ENCODE assay signal across 8 cellular contexts in the genomic region with DNA sequence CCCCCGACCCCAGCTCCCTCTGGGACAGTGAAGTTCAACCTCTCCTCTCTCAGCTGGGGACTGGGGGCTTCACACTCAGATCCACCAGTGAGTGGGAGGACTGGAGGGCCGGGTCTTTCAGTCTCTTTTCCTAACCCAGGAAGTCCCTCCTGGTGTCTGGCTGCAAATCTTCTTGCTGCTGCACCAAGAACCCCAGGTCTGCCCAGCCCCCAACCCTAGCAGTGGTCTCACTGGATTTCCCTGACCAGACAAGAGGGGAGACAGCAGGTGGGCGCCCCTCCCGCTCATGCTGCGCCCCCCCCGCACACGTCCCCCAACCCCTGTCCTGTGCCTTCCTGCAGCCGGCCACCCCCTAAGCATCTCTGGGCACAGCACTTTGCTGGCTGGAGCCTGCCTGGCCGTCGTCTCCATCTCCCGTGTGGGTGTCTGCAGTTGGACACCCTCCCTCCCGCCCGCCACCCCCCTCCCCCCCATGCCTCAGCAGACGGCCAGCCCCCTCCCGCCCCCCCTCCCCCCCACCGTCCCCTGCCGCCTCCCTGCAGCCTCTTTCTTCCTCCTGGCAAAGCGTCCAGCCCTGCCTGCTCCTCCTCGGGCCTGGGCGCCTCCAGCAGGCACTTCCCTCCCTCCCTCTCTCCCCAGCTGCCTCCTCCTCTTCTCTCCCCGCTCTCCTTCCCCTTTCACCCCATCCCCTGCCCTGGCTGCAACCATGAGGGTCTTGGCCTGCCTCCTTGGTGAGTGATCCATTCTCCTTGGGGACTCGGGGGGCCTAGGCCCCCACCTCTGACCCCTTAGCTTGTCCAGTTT. TPM values are rescaled to one million over a fixed set of nuclear protein-coding genes. Genes with fewer than 3 reads are reported as not detected.
DNase-seq lines count a peak whose midpoint lies in the region; ATAC-seq and TF ChIP-seq lines count a peak whose summit lies in the region.

A gene (plus strand): TSS at position 553 of the 804 bp plus-strand sequence. CDS start 154 bp downstream, at position 707.

- H3K4me1 ChIP-seq in ectodermal cell (ENCODE audit: control insufficient read depth, insufficient read depth, low read length), result peaks cover 35% of the 10 kb centered on the region

- no peaks in the 10 kb centered on the region for H3K36me3 Mint-ChIP-seq in naive B cell

- no peak for TF ChIP-seq CTCF in BJ (IDR thresholded peaks at IDR 0.05; ENCODE audit: insufficient read depth, low read depth, low read length)

- no peak for DNase-seq in BJ (ENCODE audit: low read depth)
- peak; percentile 14 for DNase-seq in MV-4-11 (lab: John Stamatoyannopoulos, UW)
- DNase-seq in naive B cell, result no peak
- no peak for DNase-seq in effector CD4-positive, alpha-beta T cell
- DNase-seq in NCI-H1105 (lab: John Stamatoyannopoulos, UW), result no peak

- H3K9me3 Mint-ChIP-seq in naive B cell, result no peaks in the 10 kb centered on the region

- H3K9me3 ChIP-seq in ectodermal cell (ENCODE audit: control insufficient read depth, low read length), result no peaks in the 10 kb centered on the region

- H3K27me3 ChIP-seq in BJ (ENCODE audit: control insufficient read depth, insufficient read depth, low read length) (no peaks in the 10 kb centered on the region), ectodermal cell (ENCODE audit: control insufficient read depth, insufficient read depth, low read length, poor library complexity, severe bottlenecking) (no peaks in the 10 kb centered on the region)

- ATAC-seq in naive B cell (ENCODE audit: low read depth in 2 of 2) (no peak), GM19324 (IDR thresholded peaks at IDR 0.05; ENCODE audit: low FRiP score, unreplicated experiment) (no peak), HG03439 (IDR thresholded peaks at IDR 0.05; ENCODE audit: unreplicated experiment) (no peak)

- H3K4me3 ChIP-seq in BJ (ENCODE audit: low read depth, low read length) (peak within 1 kb of the TSS; percentile 39), ectodermal cell (ENCODE audit: insufficient read depth, low read depth, low read length) (peak within 1 kb of the TSS; percentile 0)

- peak within 1 kb of the TSS in 5 of 8 donors; percentile 29 to 74 (median 61) for H3K4me3 Mint-ChIP-seq in naive B cell

- peaks cover 0 to 19% (median 18%) of the 10 kb centered on the region in 3 donors for H3K27me3 Mint-ChIP-seq in naive B cell

- H3K4me1 Mint-ChIP-seq in naive B cell, result peaks cover 10 to 18% (median 15%) of the 10 kb centered on the region in 3 donors

- H3K27ac ChIP-seq in ectodermal cell (ENCODE audit: insufficient read depth, low read depth, low read length, poor library complexity, severe bottlenecking), result peak within 1 kb of the TSS; percentile 40

- H3K36me3 ChIP-seq in BJ (ENCODE audit: control insufficient read depth, insufficient read depth, low read length) (peaks cover 3% of the 10 kb centered on the region; the same call in 1 of the 2 replicates), ectodermal cell (ENCODE audit: control insufficient read depth, insufficient read depth, low read length) (peaks cover under 1% of the 10 kb centered on the region)

- H3K27ac Mint-ChIP-seq in naive B cell, result peak within 1 kb of the TSS in 5 of 6 donors; percentile 69 to 89 (median 86)

- WGBS in ectodermal cell, 2 experiments, result 4 to 8% methylated on average over 15 to 17 of the region's 22 CpGs

- POLR2A ChIA-PET in BJ (lab: Charles Lee), result interaction anchor here (0.6 to 1.8 kb wide), 3 partner anchors 11 to 111 kb away, joined by 5 read pairs; a partner anchor contains a TSS

- CTCF ChIA-PET in BJ (lab: Yijun Ruan, JAX), result interaction anchor here (0.5 to 10.9 kb wide), 7 partner anchors 10 to 345 kb away, joined by 3 to 106 read pairs (median 4); a partner anchor contains a TSS

RNA-seq across cellular contexts. Expression of the gene that starts here (rescaled TPM):
- polyA plus RNA-seq in BJ (2011; rRNA removed) (5.5 and 8.2 TPM in 2 replicates), naive B cell (ENCODE audit: low read depth in 6 of 6) (under 1 TPM in 4 of 6 donors, not detected in 2; 0.05 to 0.11 (median 0.09) TPM)
- 11.0 and 37.8 TPM in 2 replicates for polyA minus RNA-seq in BJ (2011; rRNA and poly(A)+ RNA removed)
- polyA plus RNA-seq in ectodermal cell (2013, experiment 1 of 4), result 1.2 TPM
- polyA plus RNA-seq in ectodermal cell (2013, experiment 2 of 4), result 1.9 TPM
- polyA plus RNA-seq in ectodermal cell (2013, experiment 3 of 4), result 2.0 TPM
- polyA plus RNA-seq in ectodermal cell (2013, experiment 4 of 4), result 2.2 TPM
